ENCODE assay signal across 19 cellular contexts in the genomic region with DNA sequence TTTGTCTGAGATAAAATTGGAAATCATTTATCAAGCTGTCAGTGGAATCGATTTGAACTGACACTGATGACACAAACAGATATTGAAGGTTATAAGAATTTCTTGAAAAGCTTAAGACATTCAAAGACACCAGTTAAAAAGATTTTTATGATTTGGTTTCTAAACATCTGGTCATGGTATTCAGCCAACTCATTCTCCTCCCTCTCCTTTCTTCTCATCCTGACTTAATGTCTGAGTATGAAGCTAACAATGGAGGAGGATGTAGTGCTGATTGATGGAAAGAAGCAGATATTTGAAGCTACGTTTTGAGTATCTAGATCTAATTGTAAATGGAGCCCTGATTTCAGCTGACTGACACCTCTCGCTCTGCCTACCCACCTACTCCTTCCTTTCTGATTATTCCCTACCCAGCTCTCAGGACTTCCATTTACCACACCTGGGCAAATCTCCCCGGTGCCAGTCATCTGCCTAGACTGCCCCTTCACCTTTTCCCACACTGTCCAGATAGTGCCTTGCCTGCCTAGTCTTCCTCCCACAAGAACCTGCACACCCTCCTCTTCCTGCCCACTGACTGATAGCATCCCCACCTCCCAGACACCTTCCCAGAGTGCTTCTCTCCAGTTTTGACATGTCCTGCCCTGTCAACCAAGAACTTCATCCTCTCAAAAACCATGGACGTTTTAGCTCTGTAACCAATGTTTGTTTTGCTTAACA.
"Had no signal": no experiment of that assay in that cellular context is flagged by ENCODE, and none has a peak within 500 bp of the region (broad histone marks: within the 10 kb centered on the region; RNA-seq: fewer than 3 reads in every experiment).

No MANE protein-coding gene starts in this region.

- DNase-seq: activated naive CD4-positive, alpha-beta T cell treated with Interleukin-2 at 50 U/mL for 16 hours; activated naive CD8-positive, alpha-beta T cell treated with anti-CD3 and anti-CD28 coated beads for 36 hours; activated T-cell treated with anti-CD3 and anti-CD28 coated beads, Interleukin-2, amount 50 U/mL, for 48 hours; cerebellar nuclear complex; head of caudate nucleus; hypothalamus; midbrain; natural killer cell; right lobe of liver; small intestine; stimulated activated CD4-positive, alpha-beta T cell treated with anti-CD3 and anti-CD28 coated beads, Interleukin-15, amount 100 ng/mL, for 24 hours; stimulated activated naive CD4-positive, alpha-beta T cell; T-cell; upper lobe of right lung had no signal

- H3K4me1 ChIP-seq: breast epithelium, gastroesophageal sphincter, right lobe of liver, upper lobe of right lung had no signal

- H3K27ac ChIP-seq: breast epithelium, coronary artery, esophagus muscularis mucosa, gastroesophageal sphincter, pancreas, right lobe of liver, upper lobe of right lung had no signal

- H3K27me3 ChIP-seq: breast epithelium, esophagus muscularis mucosa, gastroesophageal sphincter, pancreas, right lobe of liver, upper lobe of right lung had no signal

- H3K9me3 ChIP-seq: breast epithelium, esophagus muscularis mucosa, gastroesophageal sphincter, pancreas, right lobe of liver, upper lobe of right lung had no signal

- H3K36me3 ChIP-seq: breast epithelium, esophagus muscularis mucosa, gastroesophageal sphincter, pancreas, right lobe of liver, upper lobe of right lung had no signal

- ATAC-seq: gastroesophageal sphincter, natural killer cell, right lobe of liver, T-cell had no signal

- H3K4me3 ChIP-seq: breast epithelium, coronary artery, esophagus muscularis mucosa, gastroesophageal sphincter, pancreas, right lobe of liver, upper lobe of right lung had no signal
